Comparison of ENCODE assay signal across 28 cellular contexts in the genomic region with DNA sequence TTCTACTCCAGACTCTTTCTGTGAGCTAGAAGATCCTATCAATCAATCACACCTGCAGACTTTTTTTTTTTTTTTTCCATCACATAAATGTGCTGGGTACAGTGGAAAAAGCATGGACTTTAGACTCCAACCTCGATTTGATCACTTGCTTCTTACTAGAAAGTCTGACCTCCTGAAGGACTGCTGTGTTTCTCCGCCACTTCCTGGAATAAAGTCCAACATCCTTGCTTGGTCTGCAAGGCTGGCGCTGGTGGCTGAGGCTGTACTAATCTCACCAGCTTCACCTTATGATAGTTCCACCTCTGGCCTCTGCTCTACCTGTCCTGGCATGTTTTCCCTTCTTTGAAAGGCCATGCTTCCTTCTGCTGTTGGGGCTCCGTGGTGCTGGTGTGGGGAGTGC.
"Had no signal": no experiment of that assay in that cellular context is flagged by ENCODE, and none has a peak within 500 bp of the region (broad histone marks: within the 10 kb centered on the region; RNA-seq: fewer than 3 reads in every experiment).

No MANE protein-coding gene starts in this region.

- H3K36me3 ChIP-seq: cardiac muscle cell, MG63 had no signal

- H3K27me3 Mint-ChIP-seq: activated naive CD8-positive, alpha-beta T cell; IgD-negative memory B cell had no signal

- H3K36me3 Mint-ChIP-seq: brain, IgD-negative memory B cell, WTC11 had no signal

- H3K4me3 Mint-ChIP-seq: activated CD8-positive, alpha-beta T cell treated with anti-CD3 and anti-CD28 coated beads, Interleukin-2, amount 10 ng/mL, durations not matched to agents 7 days and 5 days; activated naive CD8-positive, alpha-beta T cell; brain; IgD-negative memory B cell; T-helper 17 cell; WTC11 had no signal

- DNase-seq: activated CD4-positive, alpha-beta T cell treated with anti-CD3 and anti-CD28 coated beads for 48 hours; activated CD4-positive, alpha-beta T cell treated with anti-CD3 and anti-CD28 coated beads, Interleukin-2, amount 50 U/mL, for 4 hours; activated CD4-positive, CD25-positive, alpha-beta regulatory T cell treated with anti-CD3 and anti-CD28 coated beads, Interleukin-2, amount 50 U/mL, for 72 hours; activated CD8-positive, alpha-beta memory T cell treated with anti-CD3 and anti-CD28 coated beads, Interleukin-2, amount 50 U/mL, for 48 hours; activated CD8-positive, alpha-beta T cell treated with anti-CD3 and anti-CD28 coated beads, Interleukin-2, amount 10 ng/mL, durations not matched to agents 7 days and 5 days; activated effector memory CD4-positive, alpha-beta T cell treated with anti-CD3 and anti-CD28 coated beads, Interleukin-2, amount 50 U/mL, for 16 hours; activated naive CD4-positive, alpha-beta T cell treated with Interleukin-2 at 50 U/mL for 16 hours; activated T-cell treated with anti-CD3 and anti-CD28 coated beads, Interleukin-2, amount 50 U/mL, for 1 hour; amygdala; KG1; MG63; MV-4-11; NCI-H1092 treated with DMSO at 0.1 percent for 48 hours; NCI-H1417 treated with DMSO at 0.1 percent for 48 hours; NCI-H1694; NCI-H2029; NCI-H2107; NCI-H345; NCI-H510A; NCI-H526 treated with DMSO at 0.1 percent for 48 hours; SHP77 treated with DMSO at 0.1 percent for 48 hours; T-helper 17 cell; T-helper 9 cell had no signal

- H3K9me3 Mint-ChIP-seq: IgD-negative memory B cell had no signal

- H3K27ac ChIP-seq: cardiac muscle cell had no signal

- H3K9me3 ChIP-seq: MG63 had no signal

- H3K27me3 ChIP-seq: cardiac muscle cell, MG63 had no signal

- H3K27ac Mint-ChIP-seq: activated CD8-positive, alpha-beta T cell treated with anti-CD3 and anti-CD28 coated beads, Interleukin-2, amount 10 ng/mL, durations not matched to agents 7 days and 5 days; activated naive CD8-positive, alpha-beta T cell; brain; IgD-negative memory B cell; T-helper 17 cell; WTC11 had no signal

- H3K4me3 ChIP-seq: cardiac muscle cell, MG63 had no signal

- ATAC-seq: activated CD8-positive, alpha-beta T cell treated with anti-CD3 and anti-CD28 coated beads, Interleukin-2, amount 10 ng/mL, durations not matched to agents 7 days and 5 days; T-helper 17 cell; WTC11 had no signal
